In genomic region chr17:7589204-7589868, GRCh38 we compare ENCODE assay signal across 8 cellular contexts. TPM values are rescaled to one million over a fixed set of nuclear protein-coding genes. Genes with fewer than 3 reads are reported as not detected.
DNase-seq lines count a peak whose midpoint lies in the region; ATAC-seq and TF ChIP-seq lines count a peak whose summit lies in the region.

No MANE protein-coding gene starts in this region.

- DNase-seq in NCI-H1694 treated with DMSO at 0.1 percent for 48 hours (lab: John Stamatoyannopoulos, UW) (peak; percentile 17), NCI-H1694 (lab: John Stamatoyannopoulos, UW) (no peak), chondrocyte (ENCODE audit: low spot score) (peak; percentile 97), iris pigment epithelial cell (ENCODE audit: low read depth) (peak; percentile 84), NCI-H446 treated with DMSO at 0.1 percent for 48 hours (lab: John Stamatoyannopoulos, UW) (no peak)
- DNase-seq in activated CD4-positive, CD25-positive, alpha-beta regulatory T cell treated with anti-CD3 and anti-CD28 coated beads, Interleukin-2, amount 50 U/mL, for 72 hours = peak; percentile 66

- no peaks in the 10 kb centered on the region for H3K27me3 Mint-ChIP-seq in chondrocyte (ENCODE audit: low read depth)

- H3K9me3 Mint-ChIP-seq in chondrocyte (ENCODE audit: low read depth) = no peaks in the 10 kb centered on the region

- ATAC-seq in GM21390 (IDR thresholded peaks at IDR 0.05; ENCODE audit: unreplicated experiment) = no peak

- H3K4me2 ChIP-seq in skeletal muscle satellite cell (ENCODE audit: low read length) = peak overlapping the region; percentile 58

- TF ChIP-seq CTCF in chondrocyte (IDR thresholded peaks at IDR 0.05) = peak; percentile 87

- H3K36me3 ChIP-seq in skeletal muscle satellite cell (ENCODE audit: insufficient read depth, low read length) = peaks cover 45% of the 10 kb centered on the region

- H3K36me3 Mint-ChIP-seq in chondrocyte (ENCODE audit: low read depth) = peaks cover 30% of the 10 kb centered on the region

- no peaks in the 10 kb centered on the region for H3K9me3 ChIP-seq in skeletal muscle satellite cell (replicated peaks; ENCODE audit: low read length)

- no peaks in the 10 kb centered on the region for H3K27me3 ChIP-seq in skeletal muscle satellite cell (ENCODE audit: control insufficient read depth, insufficient read depth, low read length)

- H3K4me1 Mint-ChIP-seq in chondrocyte (ENCODE audit: low read depth) = peaks cover 45% of the 10 kb centered on the region

- peak overlapping the region; percentile 52 for H3K4me3 ChIP-seq in skeletal muscle satellite cell (ENCODE audit: low read length)

- H3K4me3 Mint-ChIP-seq in chondrocyte (ENCODE audit: unreplicated experiment) = no peak overlapping the region

- H3K4me1 ChIP-seq in skeletal muscle satellite cell (ENCODE audit: control insufficient read depth, insufficient read depth, low read length) = peaks cover 49% of the 10 kb centered on the region

- no peak overlapping the region for H3K27ac Mint-ChIP-seq in chondrocyte (ENCODE audit: unreplicated experiment)

- H3K9ac ChIP-seq in skeletal muscle satellite cell (ENCODE audit: low read depth, low read length) = peak overlapping the region; percentile 49

RNA-seq across cellular contexts. Expression of gene SOX15, which starts 0.6 kb away (rescaled TPM):
- 0.32 to 0.39 TPM in 2 of 3 replicates, not detected in the other for total RNA-seq in chondrocyte
- 0.51 TPM in 1 of 2 replicates, not detected in the other for total RNA-seq in skeletal muscle satellite cell (2012; rRNA removed)

RNA-seq across cellular contexts. Expression of gene MPDU1, which starts 5.7 kb away (rescaled TPM):
- 33.1 to 47.8 TPM (median 35.9 TPM) in 3 replicates for total RNA-seq in chondrocyte
- 124 and 175 TPM in 2 replicates for total RNA-seq in skeletal muscle satellite cell (2012; rRNA removed)

RNA-seq across cellular contexts. Expression of gene CD68, which starts 9.9 kb away (rescaled TPM):
- 1.2 to 3.3 TPM (median 2.6 TPM) in 3 replicates for total RNA-seq in chondrocyte
- 17.5 and 19.2 TPM in 2 replicates for total RNA-seq in skeletal muscle satellite cell (2012; rRNA removed)

RNA-seq across cellular contexts. Expression of gene FXR2, which starts 25.4 kb away (rescaled TPM):
- total RNA-seq in chondrocyte = 48.4 to 53.7 TPM (median 52.5 TPM) in 3 replicates
- 29.4 and 33.4 TPM in 2 replicates for total RNA-seq in skeletal muscle satellite cell (2012; rRNA removed)

RNA-seq across cellular contexts. Expression of gene SENP3, which starts 27.6 kb away (rescaled TPM):
- total RNA-seq in chondrocyte = 45.3 to 57.8 TPM (median 49.4 TPM) in 3 replicates
- total RNA-seq in skeletal muscle satellite cell (2012; rRNA removed) = 73.3 and 90.0 TPM in 2 replicates

Comparison
In these comparisons a context has a peak if more than half of its experiments do, and no peak if none do; other contexts are left out.
1. DNase-seq: peak in NCI-H1694 treated with DMSO at 0.1 percent for 48 hours (single experiment), activated CD4-positive, CD25-positive, alpha-beta regulatory T cell treated with anti-CD3 and anti-CD28 coated beads, Interleukin-2, amount 50 U/mL, for 72 hours (single experiment), chondrocyte (single experiment) and iris pigment epithelial cell (single experiment); none in NCI-H1694 (single experiment) and NCI-H446 treated with DMSO at 0.1 percent for 48 hours (single experiment).